ENCODE assay signal across 26 cellular contexts in genomic region chr7:124338861-124339260, GRCh38.
"Had no signal": no experiment of that assay in that cellular context is flagged by ENCODE, and none has a peak within 500 bp of the region (broad histone marks: within the 10 kb centered on the region; RNA-seq: fewer than 3 reads in every experiment).

No MANE protein-coding gene starts in this region.

- H3K4me2 ChIP-seq: hepatocyte had no signal

- H3K27me3 ChIP-seq: colonic mucosa, esophagus squamous epithelium, gastroesophageal sphincter, heart left ventricle, hepatocyte had no signal

- H2AFZ ChIP-seq: hepatocyte had no signal

- H3K4me1 ChIP-seq: colonic mucosa, esophagus squamous epithelium, gastroesophageal sphincter, heart left ventricle, lower lobe of right lung had no signal

- H3K79me2 ChIP-seq: hepatocyte had no signal

- H3K27ac ChIP-seq: colonic mucosa, epithelial cell of prostate, esophagus squamous epithelium, gastroesophageal sphincter, heart left ventricle, hepatocyte, lower lobe of right lung had no signal

- H3K4me3 ChIP-seq: colonic mucosa, esophagus squamous epithelium, gastroesophageal sphincter, heart left ventricle, hepatocyte, lower lobe of right lung, mucosa of descending colon had no signal

- ATAC-seq: effector memory CD8-positive, alpha-beta T cell; esophagus mucosa; gastroesophageal sphincter; heart left ventricle; left colon; left lobe of liver; left ventricle myocardium superior; lower lobe of right lung; mucosa of descending colon; naive thymus-derived CD8-positive, alpha-beta T cell had no signal

- H3K36me3 ChIP-seq: colonic mucosa, esophagus squamous epithelium, gastroesophageal sphincter, heart left ventricle, lower lobe of right lung had no signal

- H3K9me3 ChIP-seq: colonic mucosa, esophagus squamous epithelium, lower lobe of right lung, mucosa of descending colon had no signal

- DNase-seq: colonic mucosa; cortex of kidney; effector CD8-positive, alpha-beta T cell; effector memory CD8-positive, alpha-beta T cell; endodermal cell; erythroblast; esophagus squamous epithelium; foreskin fibroblast; heart left ventricle; hypothalamus; immature natural killer cell; islet precursor cell; kidney; kidney glomerular epithelial cell; left colon; left ventricle myocardium superior; lower lobe of right lung; mesenchymal stem cell; mucosa of descending colon; naive B cell; naive thymus-derived CD8-positive, alpha-beta T cell had no signal
